12 cellular contexts compared by ENCODE assay signal in the genomic region with DNA sequence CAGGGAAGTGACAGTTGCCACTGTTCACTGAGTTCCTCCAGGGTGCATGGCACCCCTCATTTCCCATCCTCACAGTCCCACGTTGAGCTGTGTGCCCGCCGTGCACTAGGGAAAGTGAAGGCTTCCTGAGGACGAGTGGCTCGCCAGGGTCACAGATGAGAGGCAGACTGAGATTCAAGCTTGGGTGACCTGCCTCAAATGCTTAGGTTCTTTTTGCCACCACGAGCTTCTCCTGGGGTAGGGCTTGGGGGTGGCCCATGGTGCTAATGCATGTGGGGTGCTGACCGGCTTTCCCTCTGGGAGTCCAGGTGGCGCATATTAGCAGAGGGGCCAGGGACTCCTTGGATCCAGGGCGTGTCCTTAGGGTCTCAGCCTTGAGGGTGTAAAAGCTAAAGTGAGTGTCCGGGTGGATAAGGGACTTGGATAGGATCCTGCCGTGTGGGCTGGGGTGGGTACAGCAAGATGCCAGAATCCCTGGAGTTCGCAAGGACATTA. TPM values are rescaled to one million over a fixed set of nuclear protein-coding genes. Genes with fewer than 3 reads are reported as not detected.
A peak's percentile ranks its signal among the peaks of the same experiment; 100 is the strongest.
DNase-seq lines count a peak whose midpoint lies in the region; ATAC-seq and TF ChIP-seq lines count a peak whose summit lies in the region.
"Had no signal": no experiment of that assay in that cellular context is flagged by ENCODE, and none has a peak within 500 bp of the region (broad histone marks: within the 10 kb centered on the region; RNA-seq: fewer than 3 reads in every experiment).

No MANE protein-coding gene starts in this region.

- peak overlapping the region; percentile 78 for H3K27ac Mint-ChIP-seq in activated CD4-positive, alpha-beta T cell treated with anti-CD3 and anti-CD28 coated beads for 36 hours
- peak overlapping the region; percentile 97 for H3K27ac Mint-ChIP-seq in T-helper 17 cell

- H3K27ac ChIP-seq in layer of hippocampus (ENCODE audit: low read depth, low read length) (peak overlapping the region; percentile 59), stomach (peak overlapping the region in 4 of 5 donors; percentile 84 to 90 (median 86))

- WGBS in stomach, 5 donors, result 78 to 91% (median 84%) methylated on average over 9 to 12 of the region's 12 CpGs

- H3K4me3 Mint-ChIP-seq in activated CD4-positive, alpha-beta T cell treated with anti-CD3 and anti-CD28 coated beads for 36 hours, result peak overlapping the region; percentile 79
- peak overlapping the region; percentile 95 for H3K4me3 Mint-ChIP-seq in T-helper 17 cell

- TF ChIP-seq CTCF in stomach (IDR thresholded peaks at IDR 0.05), result no peak

- TF ChIP-seq EP300 in stomach (IDR thresholded peaks at IDR 0.05), result no peak

- no peak for ATAC-seq in activated CD4-positive, alpha-beta T cell treated with anti-CD3 and anti-CD28 coated beads for 36 hours
- ATAC-seq in T-helper 17 cell, result no peak
- ATAC-seq in GM21825 (IDR thresholded peaks at IDR 0.05; ENCODE audit: unreplicated experiment), result no peak
- ATAC-seq in GM18511 (IDR thresholded peaks at IDR 0.05; ENCODE audit: unreplicated experiment), result no peak
- no peak for ATAC-seq in HG03521 (IDR thresholded peaks at IDR 0.05; ENCODE audit: unreplicated experiment)

- H3K9me3 Mint-ChIP-seq in activated CD4-positive, alpha-beta T cell treated with anti-CD3 and anti-CD28 coated beads for 36 hours (ENCODE audit: low read depth), result no peaks in the 10 kb centered on the region
- H3K9me3 Mint-ChIP-seq: type B pancreatic cell had no signal

- DNase-seq in activated CD4-positive, alpha-beta T cell treated with anti-CD3 and anti-CD28 coated beads for 36 hours, result no peak
- DNase-seq in activated CD4-positive, alpha-beta T cell treated with anti-CD3 and anti-CD28 coated beads, Interleukin-2, amount 50 U/mL, for 48 hours, result no peak
- DNase-seq in T-helper 17 cell (no peak), stomach (no peak)
- DNase-seq: GOT3, kidney, NCI-H1694 treated with DMSO at 0.1 percent for 48 hours had no signal

- H3K27me3 Mint-ChIP-seq in activated CD4-positive, alpha-beta T cell treated with anti-CD3 and anti-CD28 coated beads for 36 hours, result no peaks in the 10 kb centered on the region
- H3K27me3 Mint-ChIP-seq in T-helper 17 cell, result no peaks in the 10 kb centered on the region
- H3K27me3 Mint-ChIP-seq: type B pancreatic cell had no signal

- H3K4me3 ChIP-seq in stomach, result peak overlapping the region; percentile 61 to 78 (median 71)

- H3K27me3 ChIP-seq in layer of hippocampus (ENCODE audit: control insufficient read depth, insufficient read depth, low read length) (no peaks in the 10 kb centered on the region), stomach (peaks cover 0 to 7% (median 0%) of the 10 kb centered on the region in 3 donors)

- peaks cover 32 to 78% (median 60%) of the 10 kb centered on the region in 4 donors for H3K4me1 ChIP-seq in stomach

- peaks cover 24 to 52% (median 45%) of the 10 kb centered on the region in 4 donors for H3K36me3 ChIP-seq in stomach

- peaks cover 40% of the 10 kb centered on the region for H3K4me1 Mint-ChIP-seq in activated CD4-positive, alpha-beta T cell treated with anti-CD3 and anti-CD28 coated beads for 36 hours
- peaks cover 61% of the 10 kb centered on the region for H3K4me1 Mint-ChIP-seq in T-helper 17 cell

- TF ChIP-seq POLR2A in stomach (IDR thresholded peaks at IDR 0.05), result no peak

- no peaks in the 10 kb centered on the region for H3K9me3 ChIP-seq in T-helper 17 cell (ENCODE audit: control insufficient read depth, low read length, poor library complexity, severe bottlenecking)
- H3K9me3 ChIP-seq in stomach, result no peaks in the 10 kb centered on the region

- POLR2A ChIA-PET in activated CD4-positive, alpha-beta T cell treated with anti-CD3 and anti-CD28 coated beads for 36 hours (lab: Charles Lee), result no interaction called here

- CTCF ChIA-PET in activated CD4-positive, alpha-beta T cell treated with anti-CD3 and anti-CD28 coated beads for 36 hours (lab: Charles Lee), result interaction anchor here (0.6 to 3.1 kb wide), 4 partner anchors 35 to 406 kb away, joined by 3 to 11 read pairs (median 4); no protein-coding TSS in a partner anchor

- H3K36me3 Mint-ChIP-seq in activated CD4-positive, alpha-beta T cell treated with anti-CD3 and anti-CD28 coated beads for 36 hours (ENCODE audit: low read depth), result peaks cover 29% of the 10 kb centered on the region
- H3K36me3 Mint-ChIP-seq in T-helper 17 cell (ENCODE audit: low read depth), result peaks cover 17% of the 10 kb centered on the region

- intact Hi-C loops in activated CD4-positive, alpha-beta T cell treated with anti-CD3 and anti-CD28 coated beads for 36 hours (cut with DNase I, micrococcal nuclease), result loop anchor here in 1 of 2 experiments (2.0 kb wide), 1 partner anchor 33 kb away; no protein-coding TSS in a partner anchor
- intact Hi-C loops in stomach (cut with DNase I; ENCODE audit: low total_unique reads), result no loop called here

RNA-seq across cellular contexts. Expression of a gene that starts 1.9 kb away (rescaled TPM):
- total RNA-seq in activated CD4-positive, alpha-beta T cell treated with anti-CD3 and anti-CD28 coated beads for 36 hours, result 10 to 100 TPM; 10.1 to 12.0 TPM
- total RNA-seq in T-helper 17 cell (10 to 100 TPM; 15.5 to 23.6 TPM), stomach (10 to 100 TPM in 2 of 5 donors, 1 to 10 TPM in 3; 1.8 to 30.1 (median 6.4) TPM)
- 10 to 100 TPM in 2 of 3 donors, 1 to 10 TPM in 1; 7.4 to 13.3 (median 12.7) TPM for polyA plus RNA-seq in stomach

RNA-seq across cellular contexts. Expression of a gene that starts 8.5 kb away (rescaled TPM):
- total RNA-seq in activated CD4-positive, alpha-beta T cell treated with anti-CD3 and anti-CD28 coated beads for 36 hours, result not detected
- total RNA-seq in T-helper 17 cell (not detected), stomach (not detected)
- not detected for polyA plus RNA-seq in stomach
- total RNA-seq: kidney had no signal

RNA-seq across cellular contexts. Expression of a gene that starts 28.8 kb away (rescaled TPM):
- total RNA-seq in activated CD4-positive, alpha-beta T cell treated with anti-CD3 and anti-CD28 coated beads for 36 hours, result not detected
- total RNA-seq in T-helper 17 cell (not detected), stomach (not detected)
- not detected for polyA plus RNA-seq in stomach
- total RNA-seq: kidney had no signal

RNA-seq across cellular contexts. Expression of a gene that starts 43.3 kb away (rescaled TPM):
- total RNA-seq in activated CD4-positive, alpha-beta T cell treated with anti-CD3 and anti-CD28 coated beads for 36 hours, result 1 to 10 TPM; 2.3 to 2.4 TPM
- 1 to 10 TPM in 1 of 2 donors, under 1 TPM in 1; 0.50 to 1.1 TPM for total RNA-seq in T-helper 17 cell
- 100 to 1,000 TPM in 1 of 5 donors, 1 to 10 TPM in 3, under 1 TPM in 1; 0.89 to 136 (median 3.3) TPM for total RNA-seq in stomach
- polyA plus RNA-seq in stomach, result 1 to 10 TPM; 1.2 to 9.5 (median 2.7) TPM

RNA-seq across cellular contexts. Expression of a gene that starts 53.8 kb away (rescaled TPM):
- total RNA-seq in activated CD4-positive, alpha-beta T cell treated with anti-CD3 and anti-CD28 coated beads for 36 hours, result 10 to 100 TPM; 60.6 to 73.8 TPM
- 10 to 100 TPM; 18.7 to 29.7 TPM for total RNA-seq in T-helper 17 cell
- total RNA-seq in stomach, result 10 to 100 TPM in 4 of 5 donors, 1 to 10 TPM in 1; 2.3 to 28.0 (median 17.9) TPM
- 10 to 100 TPM in 2 of 3 donors, 1 to 10 TPM in 1; 9.5 to 11.7 (median 10.5) TPM for polyA plus RNA-seq in stomach
